ENCODE assay signal across 18 cellular contexts in genomic region chr13:33932765-33933406, GRCh38.
A peak's percentile ranks its signal among the peaks of the same experiment; 100 is the strongest.
DNase-seq lines count a peak whose midpoint lies in the region; TF ChIP-seq lines count a peak whose summit lies in the region.
"Had no signal": no experiment of that assay in that cellular context is flagged by ENCODE, and none has a peak within 500 bp of the region (broad histone marks: within the 10 kb centered on the region; RNA-seq: fewer than 3 reads in every experiment).

No MANE protein-coding gene starts in this region.

- no peaks in the 10 kb centered on the region for H3K9me2 ChIP-seq in OCI-LY7 (ENCODE audit: insufficient read depth, low read length)

- DNase-seq in mammary epithelial cell, result peak; percentile 70
- DNase-seq in breast epithelium (ENCODE audit: low spot score in 2 of 2), result no peak
- no peak for DNase-seq in OCI-LY7 (ENCODE audit: low spot score)
- DNase-seq in fibroblast of the aortic adventitia (ENCODE audit: low read depth), result peak; percentile 39
- no peak for DNase-seq in D341Med (ENCODE audit: low spot score)
- DNase-seq in stimulated activated naive CD4-positive, alpha-beta T cell (lab: John Stamatoyannopoulos, UW), result no peak
- DNase-seq in globus pallidus (ENCODE audit: low spot score), result no peak
- DNase-seq: activated CD4-positive, alpha-beta T cell treated with anti-CD3 and anti-CD28 coated beads, Interleukin-2, amount 50 U/mL, for 1 hour; aorta; colonic mucosa; esophagus squamous epithelium; HCEC 1CT; naive thymus-derived CD8-positive, alpha-beta T cell; NCI-H1417 treated with DMSO at 0.1 percent for 48 hours; NCI-H2227 treated with DMSO at 0.1 percent for 48 hours; testis; uterus; WERI-Rb-1 had no signal

- CTCF ChIA-PET in mammary epithelial cell (lab: Charles Lee; ENCODE audit: low non-redundant PET) (interaction anchor here (0.7 kb wide), 1 partner anchor 115 kb away, joined by 5 read pairs; no protein-coding TSS in a partner anchor), OCI-LY7 (lab: Charles Lee; ENCODE audit: unreplicated experiment) (no interaction called here)

- dilution Hi-C loops in mammary epithelial cell (cut with HindIII; ENCODE audit: low sequenced_read_pairs), result no loop called here

- H3K36me3 ChIP-seq in mammary epithelial cell (ENCODE audit: insufficient read depth, low read length), result no peaks in the 10 kb centered on the region
- H3K36me3 ChIP-seq in breast epithelium, result no peaks in the 10 kb centered on the region
- no peaks in the 10 kb centered on the region for H3K36me3 ChIP-seq in OCI-LY7 (ENCODE audit: insufficient read depth, low read length)
- H3K36me3 ChIP-seq: colonic mucosa, esophagus squamous epithelium, uterus, WERI-Rb-1 had no signal

- H3K9me3 ChIP-seq in mammary epithelial cell (replicated peaks; ENCODE audit: insufficient read depth, low read length), result no peaks in the 10 kb centered on the region
- H3K9me3 ChIP-seq in breast epithelium, result no peaks in the 10 kb centered on the region
- no peaks in the 10 kb centered on the region for H3K9me3 ChIP-seq in OCI-LY7 (ENCODE audit: low read length)
- H3K9me3 ChIP-seq: colonic mucosa, esophagus squamous epithelium, testis, uterus had no signal

- no peak for TF ChIP-seq CTCF in mammary epithelial cell (conservative IDR thresholded peaks at IDR 0.05 in 1 of 2, IDR thresholded peaks at IDR 0.05 in 1 of 2; ENCODE audit: extremely low read depth in 1 of 2, insufficient read depth in 1 of 2, low read depth in 1 of 2, low read length in 2 of 2)
- no peak for TF ChIP-seq CTCF in breast epithelium (IDR thresholded peaks at IDR 0.05)
- TF ChIP-seq CTCF in OCI-LY7 (conservative IDR thresholded peaks at IDR 0.05; ENCODE audit: low read length), result no peak
- TF ChIP-seq CTCF in fibroblast of the aortic adventitia (IDR thresholded peaks at IDR 0.05; ENCODE audit: insufficient read depth, low read length), result no peak

- H3K27me3 ChIP-seq in mammary epithelial cell (ENCODE audit: insufficient read depth, low read length) (no peaks in the 10 kb centered on the region), breast epithelium (no peaks in the 10 kb centered on the region)
- H3K27me3 ChIP-seq: colonic mucosa, esophagus squamous epithelium, testis, uterus had no signal

- H3K27ac ChIP-seq in mammary epithelial cell (ENCODE audit: insufficient read depth, low read depth, low read length) (no peak overlapping the region), breast epithelium (no peak overlapping the region), OCI-LY7 (ENCODE audit: low read depth, low read length, poor library complexity, severe bottlenecking) (no peak overlapping the region)
- H3K27ac ChIP-seq: colonic mucosa, esophagus squamous epithelium, testis, uterus, WERI-Rb-1 had no signal

- H3K4me3 ChIP-seq in mammary epithelial cell (replicated peaks in 1 of 3; ENCODE audit: insufficient read depth in 1 of 3, low read depth in 2 of 3, low read length in 3 of 3) (no peak overlapping the region), breast epithelium (no peak overlapping the region), OCI-LY7 (ENCODE audit: low read depth, low read length, poor library complexity, severe bottlenecking) (no peak overlapping the region), fibroblast of the aortic adventitia (ENCODE audit: low read depth, low read length) (no peak overlapping the region)
- H3K4me3 ChIP-seq: colonic mucosa, esophagus squamous epithelium, testis, uterus had no signal

- H3K9ac ChIP-seq in mammary epithelial cell (ENCODE audit: insufficient read depth, low read length), result no peak overlapping the region

- 63% methylated on average over 3 of the region's 3 CpGs for WGBS in mammary epithelial cell (ENCODE audit: low coverage, missing lambda C conversion rate)

- H4K20me1 ChIP-seq in mammary epithelial cell (ENCODE audit: insufficient read depth, low read length) (no peaks in the 10 kb centered on the region), OCI-LY7 (ENCODE audit: insufficient read depth, low read length) (no peaks in the 10 kb centered on the region)

- H3K4me2 ChIP-seq in mammary epithelial cell (ENCODE audit: insufficient read depth, low read depth, low read length) (no peak overlapping the region), OCI-LY7 (ENCODE audit: low read length) (no peak overlapping the region)

- peaks cover 9% of the 10 kb centered on the region for H3K4me1 ChIP-seq in mammary epithelial cell (ENCODE audit: insufficient read depth, low read length)
- H3K4me1 ChIP-seq in breast epithelium, result no peaks in the 10 kb centered on the region
- no peaks in the 10 kb centered on the region for H3K4me1 ChIP-seq in OCI-LY7 (ENCODE audit: insufficient read depth, low read length, poor library complexity, severe bottlenecking)
- H3K4me1 ChIP-seq: colonic mucosa, esophagus squamous epithelium, testis, uterus had no signal

- TF ChIP-seq POLR2A in breast epithelium (IDR thresholded peaks at IDR 0.05), result no peak

- in situ Hi-C loops in mammary epithelial cell (cut with MboI; ENCODE audit: low sequenced_read_pairs in 2 of 2), result loop anchor here (5.0 to 25.0 kb wide), 3 partner anchors 144 to 1229 kb away; no protein-coding TSS in a partner anchor

- no TSS peak for BruUV-seq in mammary epithelial cell (replicated peaks; lab: Mats Ljungman, UMichigan)
- BruUV-seq in OCI-LY7 (replicated peaks; lab: Mats Ljungman, UMichigan), result no TSS peak

- H3K79me2 ChIP-seq in mammary epithelial cell (ENCODE audit: insufficient read depth, low read length), result no peaks in the 10 kb centered on the region
- H3K79me2 ChIP-seq in OCI-LY7 (ENCODE audit: insufficient read depth, low read depth, low read length), result no peaks in the 10 kb centered on the region

- POLR2A ChIA-PET in OCI-LY7 (lab: Charles Lee), result interaction anchor here (0.6 to 0.8 kb wide), 2 partner anchors 21 to 1491 kb away, joined by 3 read pairs; no protein-coding TSS in a partner anchor

- H2AFZ ChIP-seq in mammary epithelial cell (ENCODE audit: low read depth, low read length) (no peak overlapping the region), OCI-LY7 (ENCODE audit: low read length) (peak overlapping the region; percentile 38; the same call in 1 of the 2 replicates)

- intact Hi-C loops in mammary epithelial cell (cut with micrococcal nuclease), result loop anchor here (5.0 to 10.0 kb wide), 4 partner anchors 131 to 1789 kb away; no protein-coding TSS in a partner anchor
- intact Hi-C loops in breast epithelium (cut with DNase I; ENCODE audit: low total_unique reads), result loop anchor here (10.0 kb wide), 1 partner anchor 1232 kb away; no protein-coding TSS in a partner anchor
- intact Hi-C loops in OCI-LY7 (cut with micrococcal nuclease; ENCODE audit: unreplicated experiment), result no loop called here

Comparison
In these comparisons a context has a peak if more than half of its experiments do, and no peak if none do; other contexts are left out.
1. DNase-seq: peak in mammary epithelial cell (single experiment) and fibroblast of the aortic adventitia (single experiment); none in breast epithelium (0 of 2), OCI-LY7 (single experiment), D341Med (single experiment), stimulated activated naive CD4-positive, alpha-beta T cell (0 of 6) and globus pallidus (single experiment).